18 cellular contexts compared by ENCODE assay signal in the genomic region with DNA sequence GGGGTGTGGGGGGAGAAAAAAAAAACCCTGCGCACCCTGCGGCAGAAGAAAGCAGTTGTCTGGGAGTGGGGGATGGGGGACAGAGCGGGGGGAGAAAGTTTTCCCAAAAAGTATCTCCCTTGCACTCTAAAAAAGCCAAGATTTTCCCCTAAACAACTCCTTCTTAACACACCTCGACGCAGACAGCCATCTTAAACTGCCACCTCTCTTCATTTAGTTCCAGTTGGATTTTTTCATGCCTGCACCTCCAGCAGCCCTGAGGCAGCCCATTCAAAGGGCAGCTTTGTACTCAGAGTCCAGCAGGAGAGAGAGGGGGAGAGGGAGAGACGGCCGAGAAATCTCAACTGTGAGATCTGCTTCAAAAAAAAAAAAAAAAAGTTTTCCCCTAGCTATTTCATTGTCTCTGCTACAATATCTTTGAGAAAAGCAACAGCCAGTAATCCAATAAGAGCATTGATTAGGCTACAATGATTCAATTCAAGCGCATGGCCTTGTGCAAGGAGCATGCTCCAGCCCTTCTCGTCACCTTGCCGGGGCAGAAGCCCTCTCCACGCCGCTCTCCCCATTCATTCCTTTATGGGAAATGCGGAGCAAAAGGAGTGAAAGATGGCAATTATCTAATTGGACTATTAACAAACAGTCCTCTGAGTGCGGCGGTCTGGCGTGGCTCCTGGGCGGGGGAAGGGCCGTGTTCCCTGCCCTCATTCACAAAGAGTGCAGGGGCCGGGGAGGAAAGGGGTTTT. TPM values are rescaled to one million over a fixed set of nuclear protein-coding genes. Genes with fewer than 3 reads are reported as not detected.
DNase-seq lines count a peak whose midpoint lies in the region; ATAC-seq, FAIRE-seq and TF ChIP-seq lines count a peak whose summit lies in the region.
"Had no signal": no experiment of that assay in that cellular context is flagged by ENCODE, and none has a peak within 500 bp of the region (broad histone marks: within the 10 kb centered on the region; RNA-seq: fewer than 3 reads in every experiment).

No MANE protein-coding gene starts in this region.

- H3K4me2 ChIP-seq in astrocyte (ENCODE audit: low read length), result peak overlapping the region; percentile 85
- H3K4me2 ChIP-seq in hepatocyte, result no peak overlapping the region

- no peaks in the 10 kb centered on the region for H3K9me3 ChIP-seq in astrocyte (ENCODE audit: insufficient read depth, low read depth, low read length)
- no peaks in the 10 kb centered on the region for H3K9me3 ChIP-seq in hepatocyte (ENCODE audit: low read depth)
- peaks cover 0 to 4% (median 0%) of the 10 kb centered on the region in 11 donors for H3K9me3 ChIP-seq in heart right ventricle
- H3K9me3 ChIP-seq: spleen had no signal

- TF ChIP-seq CTCF in astrocyte (IDR thresholded peaks at IDR 0.05; ENCODE audit: insufficient read depth, low read depth, low read length), result no peak
- no peak for TF ChIP-seq CTCF in nephron progenitor cell (IDR thresholded peaks at IDR 0.05)
- no peak for TF ChIP-seq CTCF in hepatocyte (IDR thresholded peaks at IDR 0.05; ENCODE audit: poor library complexity)
- TF ChIP-seq CTCF in heart right ventricle (IDR thresholded peaks at IDR 0.05), result no peak

- peaks cover 7% of the 10 kb centered on the region for H3K79me2 ChIP-seq in astrocyte (ENCODE audit: insufficient read depth, low read length)
- H3K79me2 ChIP-seq in hepatocyte, result no peaks in the 10 kb centered on the region

- H4K20me1 ChIP-seq in astrocyte (ENCODE audit: insufficient read depth, low read length) (no peaks in the 10 kb centered on the region), hepatocyte (ENCODE audit: insufficient read depth, poor library complexity, severe bottlenecking) (no peaks in the 10 kb centered on the region)

- no peak overlapping the region for H3K4me3 ChIP-seq in astrocyte (ENCODE audit: insufficient read depth, low read depth, low read length)
- no peak overlapping the region for H3K4me3 ChIP-seq in hepatocyte
- H3K4me3 ChIP-seq in heart right ventricle, result no peak overlapping the region

- H3K36me3 Mint-ChIP-seq in astrocyte (ENCODE audit: low read depth, unreplicated experiment) (no peaks in the 10 kb centered on the region), nephron progenitor cell (ENCODE audit: low read depth) (no peaks in the 10 kb centered on the region)
- H3K36me3 Mint-ChIP-seq: CD8-positive, alpha-beta memory T cell had no signal

- peaks cover 10% of the 10 kb centered on the region for H3K4me1 ChIP-seq in astrocyte (ENCODE audit: insufficient read depth, low read length)
- H3K4me1 ChIP-seq in hepatocyte (ENCODE audit: insufficient read depth), result peaks cover 24% of the 10 kb centered on the region
- H3K4me1 ChIP-seq in heart right ventricle, result peaks cover 5 to 28% (median 24%) of the 10 kb centered on the region in 9 donors

- H2AFZ ChIP-seq in astrocyte (ENCODE audit: low read depth, low read length) (no peak overlapping the region), hepatocyte (no peak overlapping the region)

- intact Hi-C loops in heart right ventricle (cut with DNase I), result no loop called here

- H3K36me3 ChIP-seq in astrocyte (ENCODE audit: insufficient read depth, low read length) (no peaks in the 10 kb centered on the region), hepatocyte (replicated peaks; ENCODE audit: insufficient read depth, low read depth) (no peaks in the 10 kb centered on the region), heart right ventricle (no peaks in the 10 kb centered on the region)
- H3K36me3 ChIP-seq: spleen had no signal

- no peak overlapping the region for H3K9ac ChIP-seq in astrocyte (ENCODE audit: low read length)

- ATAC-seq in heart right ventricle, result no peak
- ATAC-seq: activated CD4-positive, CD25-positive, alpha-beta regulatory T cell treated with anti-CD3 and anti-CD28 coated beads, Interleukin-2, amount 50 U/mL, for 24 hours; activated T-cell treated with anti-CD3 and anti-CD28 coated beads, Interleukin-2, amount 50 U/mL, for 4 hours; HCT116 had no signal

- H3K27me3 ChIP-seq in astrocyte (ENCODE audit: insufficient read depth, low read length) (peaks cover 72% of the 10 kb centered on the region), hepatocyte (peaks cover 95% of the 10 kb centered on the region), heart right ventricle (peaks cover 45 to 99% (median 98%) of the 10 kb centered on the region in 7 donors)

- WGBS in hepatocyte (ENCODE audit: low lambda C conversion rate, missing lambda C conversion rate), result 2% methylated on average over 15 of the region's 19 CpGs
- 3 to 4% methylated on average over 19 of the region's 19 CpGs for WGBS in heart right ventricle, 2 donors

- H3K9me3 Mint-ChIP-seq in astrocyte (ENCODE audit: unreplicated experiment), result peaks cover 2% of the 10 kb centered on the region
- peaks cover 15% of the 10 kb centered on the region for H3K9me3 Mint-ChIP-seq in nephron progenitor cell
- H3K9me3 Mint-ChIP-seq: activated T-cell treated with anti-CD3 and anti-CD28 coated beads, Interleukin-2, amount 50 U/mL, for 4 hours; dendritic cell treated with granulocyte-macrophage colony-stimulating factor and Interleukin-4, amounts not matched to agents 40 ng/mL and 50 ng/mL, for 4 days had no signal

- no peak for FAIRE-seq in astrocyte (lab: Jason Lieb, UNC)
- FAIRE-seq: A204.1 had no signal

- H3K27me3 Mint-ChIP-seq in astrocyte (ENCODE audit: low read depth, unreplicated experiment) (peaks cover 68% of the 10 kb centered on the region), nephron progenitor cell (ENCODE audit: low read depth, poor library complexity) (peaks cover 100% of the 10 kb centered on the region)

- H3K4me3 Mint-ChIP-seq in astrocyte (ENCODE audit: unreplicated experiment), result no peak overlapping the region
- H3K4me3 Mint-ChIP-seq in nephron progenitor cell, result peak overlapping the region; percentile 66
- H3K4me3 Mint-ChIP-seq: activated T-cell treated with anti-CD3 and anti-CD28 coated beads, Interleukin-2, amount 50 U/mL, for 4 hours had no signal

- H3K9me2 ChIP-seq in hepatocyte (replicated peaks; ENCODE audit: insufficient read depth), result no peaks in the 10 kb centered on the region

- H3K4me1 Mint-ChIP-seq in astrocyte (ENCODE audit: low read depth, unreplicated experiment) (peaks cover 3% of the 10 kb centered on the region), nephron progenitor cell (peaks cover 16% of the 10 kb centered on the region)

- DNase-seq in NCI-H1436 (lab: John Stamatoyannopoulos, UW) (peak; percentile 36), NCI-H1436 treated with DMSO at 0.1 percent for 48 hours (lab: John Stamatoyannopoulos, UW) (no peak), NCI-H1105 (lab: John Stamatoyannopoulos, UW) (peak; percentile 34), astrocyte (ENCODE audit: low read depth) (no peak), nephron progenitor cell (no peak), hepatocyte (ENCODE audit: low spot score) (no peak), heart right ventricle (no peak), cortex of kidney (lab: John Stamatoyannopoulos, UW) (no peak)
- DNase-seq: activated T-cell treated with anti-CD3 and anti-CD28 coated beads, Interleukin-2, amount 50 U/mL, for 4 hours; amygdala; CD8-positive, alpha-beta memory T cell; mammary epithelial cell; spleen had no signal

- H3K27ac Mint-ChIP-seq in astrocyte (ENCODE audit: unreplicated experiment) (no peak overlapping the region), nephron progenitor cell (no peak overlapping the region)
- H3K27ac Mint-ChIP-seq: dendritic cell treated with granulocyte-macrophage colony-stimulating factor and Interleukin-4, amounts not matched to agents 40 ng/mL and 50 ng/mL, for 4 days had no signal

- H3K27ac ChIP-seq in astrocyte (ENCODE audit: low read depth, low read length), result no peak overlapping the region
- H3K27ac ChIP-seq in hepatocyte, result no peak overlapping the region
- H3K27ac ChIP-seq in heart right ventricle, result no peak overlapping the region
- H3K27ac ChIP-seq: spleen had no signal

RNA-seq across cellular contexts. Expression of a gene that starts 0.9 kb away (rescaled TPM):
- total RNA-seq in astrocyte (0.34 and 0.62 TPM in 2 replicates), hepatocyte (not detected in 2 replicates), heart right ventricle (not detected)
- polyA plus RNA-seq in hepatocyte (not detected in 2 replicates), heart right ventricle (not detected)
- total RNA-seq: activated T-cell treated with anti-CD3 and anti-CD28 coated beads, Interleukin-2, amount 50 U/mL, for 4 hours; CD8-positive, alpha-beta memory T cell; mammary epithelial cell; spleen had no signal
- polyA plus RNA-seq: CD8-positive, alpha-beta memory T cell; mammary epithelial cell; spleen had no signal

RNA-seq across cellular contexts. Expression of a gene that starts 58.3 kb away (rescaled TPM):
- total RNA-seq in astrocyte, result not detected in 2 replicates
- not detected in 2 replicates for total RNA-seq in hepatocyte
- not detected in 2 replicates for polyA plus RNA-seq in hepatocyte
- total RNA-seq in heart right ventricle, result not detected
- not detected for polyA plus RNA-seq in heart right ventricle
- total RNA-seq: activated T-cell treated with anti-CD3 and anti-CD28 coated beads, Interleukin-2, amount 50 U/mL, for 4 hours; CD8-positive, alpha-beta memory T cell; mammary epithelial cell; spleen; temporal lobe had no signal
- polyA plus RNA-seq: CD8-positive, alpha-beta memory T cell; mammary epithelial cell; spleen had no signal

Comparison
In these comparisons a context has a peak if more than half of its experiments do, and no peak if none do; other contexts are left out.
1. DNase-seq: peak in NCI-H1436 (single experiment) and NCI-H1105 (single experiment); none in NCI-H1436 treated with DMSO at 0.1 percent for 48 hours (single experiment), astrocyte (single experiment), nephron progenitor cell (single experiment), hepatocyte (single experiment), heart right ventricle (0 of 2) and cortex of kidney (single experiment).